ENCODE assay signal across 8 cellular contexts in the genomic region with DNA sequence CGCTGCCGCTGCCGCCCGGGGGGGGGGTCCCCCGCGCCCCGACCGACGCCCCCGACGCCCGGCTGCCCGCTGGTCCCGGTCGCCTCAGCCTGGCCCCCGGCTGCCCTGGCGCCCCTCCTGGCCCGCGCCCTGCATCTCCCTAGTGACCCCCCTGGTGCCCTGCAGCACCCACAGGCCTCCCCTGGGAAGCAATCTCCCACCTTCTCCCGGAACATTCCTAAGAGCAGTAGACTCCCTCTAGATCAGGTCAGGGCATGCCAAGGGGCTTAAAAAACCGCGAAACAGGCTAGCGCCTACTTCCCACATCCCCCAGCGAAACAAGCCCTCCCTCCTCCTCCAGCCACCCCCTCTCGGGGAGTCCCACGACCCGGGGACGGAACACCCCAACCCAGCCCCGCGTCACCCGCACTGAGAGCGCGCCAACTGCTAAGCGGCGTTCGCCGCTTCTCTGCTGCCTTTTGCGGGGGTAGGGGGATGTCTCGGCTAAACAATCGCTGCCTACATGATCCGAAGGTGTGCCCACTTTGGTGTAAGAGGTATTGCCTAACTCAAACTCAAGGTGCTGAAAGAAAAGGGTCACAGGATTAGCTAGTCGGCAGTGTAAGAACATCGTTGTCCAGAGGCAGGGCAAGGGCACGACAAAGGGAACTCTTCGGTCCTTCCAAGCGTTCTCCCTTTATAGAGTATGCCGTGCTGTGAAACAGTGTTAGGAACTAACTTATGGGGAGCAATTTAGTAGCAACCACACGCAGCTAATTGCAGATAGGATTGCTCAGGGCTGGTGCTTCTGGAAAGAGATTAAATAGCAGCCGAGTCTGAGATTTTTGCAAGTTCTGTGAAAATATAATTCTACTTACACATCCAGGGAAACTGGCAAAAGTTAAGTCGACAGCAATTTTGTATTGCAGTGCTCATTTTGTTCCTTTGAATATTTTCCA. TPM values are rescaled to one million over a fixed set of nuclear protein-coding genes. Genes with fewer than 3 reads are reported as not detected.
DNase-seq lines count a peak whose midpoint lies in the region; ATAC-seq and TF ChIP-seq lines count a peak whose summit lies in the region.

No MANE protein-coding gene starts in this region.

- H3K4me1 ChIP-seq in Loucy (ENCODE audit: insufficient read depth, low read length, poor library complexity, severe bottlenecking) = peaks cover 4% of the 10 kb centered on the region
- peaks cover 0 to 46% (median 23%) of the 10 kb centered on the region in 9 donors for H3K4me1 ChIP-seq in heart right ventricle
- no peaks in the 10 kb centered on the region for H3K4me1 ChIP-seq in psoas muscle

- H3K9me3 ChIP-seq in Loucy (ENCODE audit: insufficient read depth, low read depth, low read length) (no peaks in the 10 kb centered on the region), heart right ventricle (no peaks in the 10 kb centered on the region), psoas muscle (no peaks in the 10 kb centered on the region)

- H3K27me3 ChIP-seq in Loucy (ENCODE audit: insufficient read depth, low read length, poor library complexity, severe bottlenecking) (peaks cover 57% of the 10 kb centered on the region), heart right ventricle (peaks cover 0 to 70% (median 0%) of the 10 kb centered on the region in 7 donors), psoas muscle (ENCODE audit: insufficient read depth in 3 of 3, low read length in 2 of 3) (peaks cover 0 to 61% (median 8%) of the 10 kb centered on the region in 3 donors)

- peak overlapping the region; percentile 57; the same call in 1 of the 2 replicates for H2AFZ ChIP-seq in Loucy (ENCODE audit: low read length)

- H3K36me3 ChIP-seq in Loucy (ENCODE audit: insufficient read depth, low read length) = no peaks in the 10 kb centered on the region
- H3K36me3 ChIP-seq in heart right ventricle = peaks cover 0 to 12% (median 0%) of the 10 kb centered on the region in 9 donors
- no peaks in the 10 kb centered on the region for H3K36me3 ChIP-seq in psoas muscle (ENCODE audit: insufficient read depth in 1 of 2, low read depth in 1 of 2)

- H3K9me2 ChIP-seq in Loucy (replicated peaks; ENCODE audit: low read depth, low read length) = no peaks in the 10 kb centered on the region

- no peak for TF ChIP-seq CTCF in Loucy (conservative IDR thresholded peaks at IDR 0.05; ENCODE audit: low read length)
- TF ChIP-seq CTCF in heart right ventricle (IDR thresholded peaks at IDR 0.05) = no peak
- TF ChIP-seq CTCF in psoas muscle (IDR thresholded peaks at IDR 0.05) = no peak

- no peaks in the 10 kb centered on the region for H3K79me2 ChIP-seq in Loucy (ENCODE audit: insufficient read depth, low read length)

- H3F3A ChIP-seq in Loucy (ENCODE audit: low read depth) = no peaks in the 10 kb centered on the region

- peak overlapping the region; percentile 68 for H3K4me3 ChIP-seq in Loucy (ENCODE audit: low read length, poor library complexity, severe bottlenecking)
- H3K4me3 ChIP-seq in heart right ventricle = peak overlapping the region; percentile 55 to 96 (median 85)
- peak overlapping the region; percentile 77 for H3K4me3 ChIP-seq in psoas muscle

- DNase-seq in DMS114 treated with DMSO at 0.1 percent for 48 hours (lab: John Stamatoyannopoulos, UW; ENCODE audit: unreplicated experiment) (peak; percentile 32), heart right ventricle (peak; percentile 33 to 44), psoas muscle (peak; percentile 26 to 58), LoVo (ENCODE audit: low spot score) (no peak)
- peak; percentile 32 for DNase-seq in activated naive CD4-positive, alpha-beta T cell treated with anti-CD3 and anti-CD28 coated beads, Interleukin-2, amount 50 U/mL, for 16 hours
- DNase-seq in activated CD4-positive, CD25-positive, alpha-beta regulatory T cell treated with anti-CD3 and anti-CD28 coated beads, Interleukin-2, amount 50 U/mL, for 72 hours = no peak

- H3K27ac ChIP-seq in heart right ventricle (peak overlapping the region; percentile 70 to 93 (median 90)), psoas muscle (peak overlapping the region; percentile 19)

- intact Hi-C loops in heart right ventricle (cut with DNase I) = loop anchor here in 3 of 10 donors (5.0 to 10.0 kb wide), 3 partner anchors 54 to 176 kb away; no protein-coding TSS in a partner anchor
- intact Hi-C loops in psoas muscle (cut with DNase I) = no loop called here

- H3K9ac ChIP-seq in Loucy (ENCODE audit: low read depth, low read length, poor library complexity, severe bottlenecking) = no peak overlapping the region

- WGBS in heart right ventricle, 2 donors = 1 to 2% methylated on average over 48 of the region's 50 CpGs
- WGBS in psoas muscle, 3 donors = 2 to 3% (median 2%) methylated on average over 32 to 49 of the region's 50 CpGs

- H4K20me1 ChIP-seq in Loucy (ENCODE audit: insufficient read depth, low read length, poor library complexity, severe bottlenecking) = no peaks in the 10 kb centered on the region

- ATAC-seq in heart right ventricle (peak; percentile 6 to 66 (median 58)), psoas muscle (peak in 3 of 4 donors; percentile 32 to 48 (median 42)), HG03280 (IDR thresholded peaks at IDR 0.05; ENCODE audit: unreplicated experiment) (no peak)

- peak overlapping the region; percentile 70 for H3K4me2 ChIP-seq in Loucy (ENCODE audit: low read depth, low read length, poor library complexity, severe bottlenecking)

RNA-seq across cellular contexts. Expression of a gene that starts 0.6 kb away (rescaled TPM):
- 100 to 1,000 TPM in 1 of 10 donors, 10 to 100 TPM in 9; 54.7 to 105 (median 67.7) TPM for total RNA-seq in heart right ventricle
- polyA plus RNA-seq in heart right ventricle = 10 to 100 TPM; 17.9 to 27.7 TPM
- 10 to 100 TPM in 1 of 4 donors, 1 to 10 TPM in 3; 3.9 to 13.3 (median 5.4) TPM for total RNA-seq in psoas muscle
- polyA plus RNA-seq in psoas muscle = 1 to 10 TPM; 2.9 to 4.3 (median 3.8) TPM

Comparison
In these comparisons a context has a peak if more than half of its experiments do, and no peak if none do; other contexts are left out.
1. DNase-seq: peak in DMS114 treated with DMSO at 0.1 percent for 48 hours (single experiment), activated naive CD4-positive, alpha-beta T cell treated with anti-CD3 and anti-CD28 coated beads, Interleukin-2, amount 50 U/mL, for 16 hours (single experiment), heart right ventricle (2 of 2) and psoas muscle (2 of 2); none in activated CD4-positive, CD25-positive, alpha-beta regulatory T cell treated with anti-CD3 and anti-CD28 coated beads, Interleukin-2, amount 50 U/mL, for 72 hours (single experiment) and LoVo (single experiment).
2. Peak in every context shown above with its lines, with median percentiles within 50 percentile points of each other: H3K4me3 ChIP-seq.